Comparison of ENCODE assay signal across 8 cellular contexts in the genomic region with DNA sequence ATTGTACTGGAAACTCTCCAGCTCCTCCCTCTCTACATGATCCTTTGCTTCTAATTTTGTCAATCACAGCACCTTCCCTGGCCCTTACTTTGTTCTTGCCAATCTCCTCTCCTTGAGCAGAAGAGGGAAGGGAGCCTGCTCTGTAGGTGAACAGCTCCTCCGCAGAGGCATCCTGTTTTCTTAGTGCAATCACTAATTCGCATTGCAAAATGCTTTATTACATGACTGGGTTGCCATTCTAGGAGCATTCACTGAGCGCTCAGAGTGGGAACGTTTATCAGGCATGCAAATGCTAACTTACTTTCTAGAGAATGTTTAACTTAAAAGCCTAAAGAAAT. TPM values are rescaled to one million over a fixed set of nuclear protein-coding genes. Genes with fewer than 3 reads are reported as not detected.
DNase-seq lines count a peak whose midpoint lies in the region; ATAC-seq and TF ChIP-seq lines count a peak whose summit lies in the region.

No MANE protein-coding gene starts in this region.

- peaks cover 30% of the 10 kb centered on the region for H3K4me1 ChIP-seq in CD8-positive, alpha-beta T cell (ENCODE audit: insufficient read depth, low read length)
- H3K4me1 ChIP-seq in ascending aorta (peaks cover 0 to 8% of the 10 kb centered on the region in 2 donors), mesodermal cell (ENCODE audit: control insufficient read depth, insufficient read depth, low read length, poor library complexity, severe bottlenecking) (peaks cover 6% of the 10 kb centered on the region), aorta (ENCODE audit: control insufficient read depth in 1 of 2, insufficient read depth in 2 of 2, low read length in 2 of 2) (no peaks in the 10 kb centered on the region)

- H3K4me3 Mint-ChIP-seq in CD8-positive, alpha-beta T cell: peak overlapping the region; percentile 83

- peaks cover 30% of the 10 kb centered on the region for H3K4me1 Mint-ChIP-seq in CD8-positive, alpha-beta T cell (ENCODE audit: low read depth)

- no peaks in the 10 kb centered on the region for H3K27me3 Mint-ChIP-seq in CD8-positive, alpha-beta T cell (ENCODE audit: low read depth)

- peak in 1 of 7 experiments; percentile 6 for DNase-seq in CD8-positive, alpha-beta T cell
- DNase-seq in ascending aorta (ENCODE audit: low spot score in 2 of 2) (no peak), aorta (no peak), NCI-H2196 (lab: John Stamatoyannopoulos, UW; ENCODE audit: unreplicated experiment) (no peak)

- WGBS in mesodermal cell (ENCODE audit: insufficient coverage in 2 of 2), 2 experiments: 8 to 40% methylated on average over 1 to 4 of the region's 4 CpGs
- WGBS in aorta, 2 donors: 2 to 5% methylated on average over 4 of the region's 4 CpGs

- ATAC-seq in CD8-positive, alpha-beta T cell: peak; percentile 14
- ATAC-seq in HG02870 (IDR thresholded peaks at IDR 0.05; ENCODE audit: unreplicated experiment): peak; percentile 5
- no peak for ATAC-seq in aorta (ENCODE audit: low FRiP score)
- ATAC-seq in HG03095 (IDR thresholded peaks at IDR 0.05; ENCODE audit: unreplicated experiment): no peak
- no peak for ATAC-seq in GM21367 (IDR thresholded peaks at IDR 0.05; ENCODE audit: unreplicated experiment)

- H3K36me3 Mint-ChIP-seq in CD8-positive, alpha-beta T cell: peaks cover 11% of the 10 kb centered on the region

- CTCF ChIA-PET in CD8-positive, alpha-beta T cell (lab: Charles Lee): interaction anchor here (0.6 to 5.1 kb wide), 52 partner anchors 10 to 686 kb away, joined by 3 to 203 read pairs (median 4); a partner anchor contains a TSS

- no peak for TF ChIP-seq CTCF in CD8-positive, alpha-beta T cell (IDR thresholded peaks at IDR 0.05)
- TF ChIP-seq CTCF in ascending aorta (IDR thresholded peaks at IDR 0.05): no peak

- H3K9me3 Mint-ChIP-seq in CD8-positive, alpha-beta T cell: no peaks in the 10 kb centered on the region

- H3K27me3 ChIP-seq in CD8-positive, alpha-beta T cell (ENCODE audit: insufficient read depth, low read length): no peaks in the 10 kb centered on the region
- H3K27me3 ChIP-seq in ascending aorta (no peaks in the 10 kb centered on the region), aorta (ENCODE audit: control insufficient read depth in 1 of 2, insufficient read depth in 2 of 2, low read length in 1 of 2) (no peaks in the 10 kb centered on the region)

- no peak overlapping the region for H3K4me3 ChIP-seq in CD8-positive, alpha-beta T cell (ENCODE audit: low read depth, low read length)
- peak overlapping the region; percentile 61 to 93 for H3K4me3 ChIP-seq in ascending aorta
- H3K4me3 ChIP-seq in mesodermal cell (ENCODE audit: extremely low read depth, insufficient read depth, low read length, poor library complexity, severe bottlenecking): peak overlapping the region; percentile 75
- H3K4me3 ChIP-seq in aorta (ENCODE audit: low read length in 2 of 2): peak overlapping the region in 1 of 2 donors; percentile 43

- no peak overlapping the region for H3K27ac ChIP-seq in CD8-positive, alpha-beta T cell (ENCODE audit: low read depth, low read length)
- peak overlapping the region; percentile 17 to 46 for H3K27ac ChIP-seq in ascending aorta
- no peak overlapping the region for H3K27ac ChIP-seq in mesodermal cell (ENCODE audit: low read depth, low read length, severe bottlenecking)
- H3K27ac ChIP-seq in aorta (ENCODE audit: low read depth in 1 of 2, low read length in 2 of 2): peak overlapping the region in 1 of 2 donors; percentile 45

- H3K36me3 ChIP-seq in CD8-positive, alpha-beta T cell (ENCODE audit: insufficient read depth, low read length): no peaks in the 10 kb centered on the region
- H3K36me3 ChIP-seq in ascending aorta (peaks cover 0 to 26% of the 10 kb centered on the region in 2 donors), mesodermal cell (ENCODE audit: control insufficient read depth, insufficient read depth, low read length) (peaks cover 15% of the 10 kb centered on the region), aorta (ENCODE audit: control insufficient read depth in 1 of 2, insufficient read depth in 2 of 2, low read length in 1 of 2) (peaks cover 0 to 3% of the 10 kb centered on the region in 2 donors)

- H3K9me3 ChIP-seq in CD8-positive, alpha-beta T cell (ENCODE audit: low read length): no peaks in the 10 kb centered on the region
- no peaks in the 10 kb centered on the region for H3K9me3 ChIP-seq in ascending aorta
- no peaks in the 10 kb centered on the region for H3K9me3 ChIP-seq in mesodermal cell (ENCODE audit: control insufficient read depth, low read length)
- H3K9me3 ChIP-seq in aorta (ENCODE audit: control insufficient read depth, low read length): no peaks in the 10 kb centered on the region

- intact Hi-C loops in CD8-positive, alpha-beta T cell (cut with DNase I, micrococcal nuclease): loop anchor here (1.0 to 5.0 kb wide), 14 partner anchors 130 to 1408 kb away; a partner anchor contains a TSS
- intact Hi-C loops in ascending aorta (cut with DNase I) (loop anchor here (1.0 to 10.0 kb wide), 4 partner anchors 185 to 638 kb away; no protein-coding TSS in a partner anchor), aorta (cut with DNase I) (loop anchor here (1.0 to 5.0 kb wide), 5 partner anchors 328 to 645 kb away; a partner anchor contains a TSS)

- POLR2A ChIA-PET in CD8-positive, alpha-beta T cell (lab: Charles Lee): interaction anchor here (0.6 to 3.1 kb wide), 18 partner anchors 11 to 350 kb away, joined by 3 to 39 read pairs (median 4); no protein-coding TSS in a partner anchor

- H3K27ac Mint-ChIP-seq in CD8-positive, alpha-beta T cell: no peak overlapping the region

RNA-seq across cellular contexts. Expression of a gene that starts 0.4 kb away (rescaled TPM):
- total RNA-seq in CD8-positive, alpha-beta T cell: 10 to 100 TPM; 12.7 to 12.9 TPM
- total RNA-seq in ascending aorta (200 TPM), aorta (100 to 1,000 TPM in 1 of 2 donors, 10 to 100 TPM in 1; 84.4 to 110 TPM)
- polyA plus RNA-seq in mesodermal cell (2013, experiment 1 of 2): 17.7 TPM
- 16.9 TPM for polyA plus RNA-seq in mesodermal cell (2013, experiment 2 of 2)
- polyA plus RNA-seq in aorta: 10 to 100 TPM; 31.6 to 37.3 TPM

Comparison
In these comparisons a context has a peak if more than half of its experiments do, and no peak if none do; other contexts are left out.
1. ATAC-seq: peak in CD8-positive, alpha-beta T cell (single experiment) and HG02870 (single experiment); none in aorta (single experiment), HG03095 (single experiment) and GM21367 (single experiment).
2. H3K27ac ChIP-seq: peak in ascending aorta (2 of 2); none in CD8-positive, alpha-beta T cell (single experiment) and mesodermal cell (single experiment).
3. RNA of a gene that starts 0.4 kb away (total RNA-seq): 200 TPM in ascending aorta (single experiment) and 84.4 to 110 TPM in aorta; 12.7 to 12.9 TPM in CD8-positive, alpha-beta T cell; every median in the first group is over 4 times any median in the second.